Comparison of ENCODE assay signal across 1 cellular context in genomic region chr20:24477831-24478547, GRCh38.
TF ChIP-seq lines count a peak whose summit lies in the region.

No MANE protein-coding gene starts in this region.

TF ChIP-seq in GM23338, 12 proteins besides CTCF, POLR2A, EP300 and RAD21:
- TF ChIP-seq REST (IDR thresholded peaks at IDR 0.05; ENCODE audit: unreplicated experiment) (no peak), EZH2phosphoT487 (IDR thresholded peaks at IDR 0.05; ENCODE audit: unreplicated experiment) (no peak), ZNF331 (CRISPR knock-in tag; IDR thresholded peaks at IDR 0.05; ENCODE audit: low read depth) (no peak), ZNF114 (CRISPR knock-in tag; IDR thresholded peaks at IDR 0.05) (no peak)
